12 cellular contexts compared by ENCODE assay signal in the genomic region with DNA sequence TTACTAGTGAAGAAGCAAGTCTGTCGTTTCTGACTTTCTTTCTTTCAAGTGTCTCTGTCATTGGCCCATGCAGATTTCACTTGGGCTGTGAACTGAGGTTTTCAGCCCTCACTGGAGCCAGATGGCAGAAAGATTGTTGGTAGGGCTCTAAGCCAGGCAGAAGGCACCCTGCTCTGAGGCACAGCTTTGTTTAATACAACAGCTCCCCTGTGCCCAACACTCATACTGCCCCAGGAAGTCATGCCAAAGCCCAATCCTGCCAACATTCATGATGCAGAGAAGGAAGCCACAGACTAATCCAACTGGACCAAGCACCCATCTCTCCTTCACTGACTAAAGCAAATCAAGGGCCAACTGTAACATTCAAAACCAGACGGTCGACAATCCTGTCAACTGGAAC.
"Had no signal": no experiment of that assay in that cellular context is flagged by ENCODE, and none has a peak within 500 bp of the region (broad histone marks: within the 10 kb centered on the region; RNA-seq: fewer than 3 reads in every experiment).

No MANE protein-coding gene starts in this region.

- H3K27ac ChIP-seq: ascending aorta, coronary artery, gastroesophageal sphincter, thoracic aorta had no signal

- DNase-seq: activated B cell treated with CpG ODN at 0.5 μM for 24 hours; activated CD4-positive, alpha-beta T cell treated with anti-CD3 and anti-CD28 coated beads, Interleukin-2, amount 10 ng/mL, durations not matched to agents 7 days and 5 days; activated effector memory CD4-positive, alpha-beta T cell treated with Interleukin-2 at 50 U/mL for 16 hours; activated naive CD8-positive, alpha-beta T cell treated with anti-CD3 and anti-CD28 coated beads, Interleukin-2, amount 10 ng/mL, durations not matched to agents 7 days and 5 days; effector CD8-positive, alpha-beta T cell; immature natural killer cell; left colon; stimulated activated CD4-positive, alpha-beta T cell treated with anti-CD3 and anti-CD28 coated beads, Interleukin-4, amount 100 ng/mL, for 24 hours had no signal

- H3K4me3 ChIP-seq: ascending aorta, coronary artery, gastroesophageal sphincter, thoracic aorta had no signal

- ATAC-seq: gastroesophageal sphincter, left colon had no signal
